Comparison of ENCODE assay signal across 7 cellular contexts in genomic region chr9:105557804-105558610, GRCh38. TPM values are rescaled to one million over a fixed set of nuclear protein-coding genes. Genes with fewer than 3 reads are reported as not detected.
DNase-seq lines count a peak whose midpoint lies in the region; ATAC-seq and FAIRE-seq lines count a peak whose summit lies in the region.

Gene FKTN (plus strand): TSS chr9:105558131. CDS start chr9:105575033, 16,902 bp downstream.

- peak; percentile 94 for FAIRE-seq in GM18507 (lab: Jason Lieb, UNC)

- ATAC-seq in HG02938 (IDR thresholded peaks at IDR 0.05; ENCODE audit: unreplicated experiment) (peak; percentile 91), sciatic nerve (peak; percentile 98)

- intact Hi-C loops in sciatic nerve (cut with DNase I) = no loop called here

- DNase-seq in GM18507 (ENCODE audit: extremely low spot score, insufficient read length, low read depth) (peak; percentile 83), NCI-H2029 (lab: John Stamatoyannopoulos, UW) (peak; percentile 62), T-helper 9 cell (peak; percentile 65), astrocyte of the hippocampus (ENCODE audit: low read depth, low spot score) (peak; percentile 94), hypothalamus (lab: John Stamatoyannopoulos, UW) (peak; percentile 8 to 87 (median 73)), sciatic nerve (ENCODE audit: low spot score) (peak; percentile 92)

RNA-seq across cellular contexts. Expression of gene FKTN, which starts in this region (rescaled TPM):
- 22.1 TPM for total RNA-seq in sciatic nerve

Comparison
In these comparisons a context has a peak if more than half of its experiments do, and no peak if none do; other contexts are left out.
1. Peak in every context shown above with its lines: DNase-seq and ATAC-seq.